In genomic region chr2:158015428-158016076, GRCh38 we compare ENCODE assay signal across 2 cellular contexts.
TF ChIP-seq lines count a peak whose summit lies in the region.

No MANE protein-coding gene starts in this region.

TF ChIP-seq in A549, 52 proteins besides CTCF, POLR2A, EP300 and RAD21 (continued from another document):
- TF ChIP-seq REST (IDR thresholded peaks at IDR 0.05), result no peak
- TF ChIP-seq FOSL2 (IDR thresholded peaks at IDR 0.05), result no peak
- no peak for TF ChIP-seq FOSL2 (CRISPR knock-in tag; IDR thresholded peaks at IDR 0.05)
- no peak for TF ChIP-seq KDM5A (IDR thresholded peaks at IDR 0.05)
- TF ChIP-seq ELK1 (IDR thresholded peaks at IDR 0.05; ENCODE audit: low read depth, low read length), result no peak
- no peak for TF ChIP-seq BCL3 (IDR thresholded peaks at IDR 0.05)
- no peak for TF ChIP-seq KDM1A (IDR thresholded peaks at IDR 0.05; ENCODE audit: low read depth)
- TF ChIP-seq MAZ (IDR thresholded peaks at IDR 0.05; ENCODE audit: borderline replicate concordance, low read depth, low read length), result no peak
- TF ChIP-seq HOXB13 (CRISPR knock-in tag; IDR thresholded peaks at IDR 0.05; ENCODE audit: low read depth), result no peak
- no peak for TF ChIP-seq FOXS1 (CRISPR knock-in tag; IDR thresholded peaks at IDR 0.05)

TF ChIP-seq in K562, 482 proteins besides CTCF, POLR2A, EP300 and RAD21 (continued from another document):
- TF ChIP-seq MGA (IDR thresholded peaks at IDR 0.05) (peak; percentile 76), TGIF2 (CRISPR knock-in tag; IDR thresholded peaks at IDR 0.05) (no peak), ZNF217 (CRISPR knock-in tag; IDR thresholded peaks at IDR 0.05) (no peak), FOSL1 (tag; conservative IDR thresholded peaks at IDR 0.05) (0 out of 2 replicates have a peak, but pooled peaks have one; percentile 30), GABPB1 (CRISPR knock-in tag; IDR thresholded peaks at IDR 0.05) (peak; percentile 50; the same call in 1 of the 2 replicates), E2F6 (IDR thresholded peaks at IDR 0.05; ENCODE audit: borderline replicate concordance in 1 of 2, extremely low read depth in 1 of 2, insufficient read depth in 1 of 2, insufficient read length in 1 of 2, low read depth in 1 of 2, low read length in 1 of 2, poor library complexity in 1 of 2, severe bottlenecking in 1 of 2) (peak in 1 of 2 experiments; percentile 52), ZNF639 (CRISPR knock-in tag; conservative IDR thresholded peaks at IDR 0.05 in 1 of 2, IDR thresholded peaks at IDR 0.05 in 1 of 2) (no peak), ZNF766 (CRISPR knock-in tag; conservative IDR thresholded peaks at IDR 0.05) (peak; percentile 92), CGGBP1 (CRISPR knock-in tag; IDR thresholded peaks at IDR 0.05) (no peak), TSHZ1 (CRISPR knock-in tag; IDR thresholded peaks at IDR 0.05) (no peak), NR2C1 (IDR thresholded peaks at IDR 0.05) (no peak), NR2C1 (tag; IDR thresholded peaks at IDR 0.05) (no peak), JUND (IDR thresholded peaks at IDR 0.05; ENCODE audit: borderline replicate concordance, low read depth, low read length) (peak; percentile 22; the same call in 1 of the 2 replicates), JUND (tag; IDR thresholded peaks at IDR 0.05; ENCODE audit: borderline replicate concordance, low read depth, low read length) (no peak), L3MBTL2 (IDR thresholded peaks at IDR 0.05) (peak; percentile 92), BHLHE40 (IDR thresholded peaks at IDR 0.05; ENCODE audit: low read length) (0 out of 2 replicates have a peak, but pooled peaks have one; percentile 29), GABPA (tag; conservative IDR thresholded peaks at IDR 0.05; ENCODE audit: low read depth) (peak; percentile 61), MYC (IDR thresholded peaks at IDR 0.05; ENCODE audit: low read depth, low read length) (peak; percentile 44; the same call in 1 of the 2 replicates), MYC (CRISPR knock-in tag; IDR thresholded peaks at IDR 0.05; ENCODE audit: borderline replicate concordance, low read depth) (no peak), FUS (optimal IDR thresholded peaks at IDR 0.05; ENCODE audit: low read depth, low read length) (no peak), DLX4 (CRISPR knock-in tag; IDR thresholded peaks at IDR 0.05) (no peak)
TF ChIP-seq in K562: peak in this region for 11.
